ENCODE assay signal across 27 cellular contexts in the genomic region with DNA sequence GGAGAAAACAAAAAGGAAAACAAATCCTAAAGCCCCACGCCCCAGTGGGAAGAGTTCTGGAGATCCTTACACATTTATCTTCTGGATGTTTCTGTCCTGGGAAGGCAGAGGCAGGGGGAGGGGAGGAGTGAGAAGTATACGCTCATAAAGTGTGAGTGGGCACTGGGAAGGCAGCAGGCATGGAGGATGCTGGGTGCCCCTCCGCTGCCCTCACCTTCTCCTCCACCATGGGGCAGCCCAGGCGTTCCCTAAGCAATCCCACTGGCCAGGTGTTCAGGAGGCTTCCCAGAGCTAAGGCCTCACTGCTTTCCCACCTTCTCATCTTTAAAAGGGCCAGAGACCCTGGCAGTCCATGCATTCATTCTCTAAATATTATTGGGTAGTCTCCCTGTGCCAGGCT.
"Had no signal": no experiment of that assay in that cellular context is flagged by ENCODE, and none has a peak within 500 bp of the region (broad histone marks: within the 10 kb centered on the region; RNA-seq: fewer than 3 reads in every experiment).

No MANE protein-coding gene starts in this region.

- H3K9me3 ChIP-seq: esophagus squamous epithelium, gastrocnemius medialis, left lung had no signal

- ATAC-seq: effector memory CD8-positive, alpha-beta T cell; esophagus mucosa; gastrocnemius medialis; heart right ventricle; left lung; left ventricle myocardium superior had no signal

- FAIRE-seq: colon, endometrium, islet of Langerhans, keratinocyte had no signal

- H3K4me1 ChIP-seq: gastrocnemius medialis, left lung had no signal

- H3K27me3 ChIP-seq: esophagus squamous epithelium, gastrocnemius medialis, heart right ventricle, left lung had no signal

- H3K27ac ChIP-seq: coronary artery, epithelial cell of prostate, esophagus squamous epithelium, gastrocnemius medialis, heart right ventricle, left lung had no signal

- DNase-seq: cerebellar nuclear complex; effector CD8-positive, alpha-beta T cell; effector memory CD8-positive, alpha-beta T cell; endodermal cell; erythroblast; esophagus squamous epithelium; foreskin fibroblast; foreskin melanocyte; gastrocnemius medialis; glutamatergic neuron; head of caudate nucleus; heart right ventricle; hippocampal formation; kidney glomerular epithelial cell; left lung; left ventricle myocardium superior; mammary epithelial cell; mesendoderm; midbrain had no signal

- H3K4me3 ChIP-seq: coronary artery, esophagus squamous epithelium, gastrocnemius medialis, heart right ventricle, left lung, lung had no signal

- H3K36me3 ChIP-seq: gastrocnemius medialis, heart right ventricle, left lung had no signal
